ENCODE assay signal across 25 cellular contexts in genomic region chr12:2768224-2768961, GRCh38.
"Had no signal": no experiment of that assay in that cellular context is flagged by ENCODE, and none has a peak within 500 bp of the region (broad histone marks: within the 10 kb centered on the region; RNA-seq: fewer than 3 reads in every experiment).

No MANE protein-coding gene starts in this region.

- H3K9me3 ChIP-seq: adrenal gland, body of pancreas, gastroesophageal sphincter, right atrium auricular region, suprapubic skin, tibial artery had no signal

- ATAC-seq: activated CD4-positive, CD25-positive, alpha-beta regulatory T cell treated with anti-CD3 and anti-CD28 coated beads, Interleukin-2, amount 50 U/mL, for 24 hours; activated naive CD4-positive, alpha-beta T cell treated with anti-CD3 and anti-CD28 coated beads, Interleukin-2, amount 50 U/mL, for 72 hours; body of pancreas; effector memory CD8-positive, alpha-beta T cell; gastroesophageal sphincter; left colon; naive thymus-derived CD8-positive, alpha-beta T cell had no signal

- H3K4me1 ChIP-seq: adrenal gland, gastroesophageal sphincter, right atrium auricular region, suprapubic skin, tibial artery had no signal

- H3K27ac ChIP-seq: adrenal gland, body of pancreas, cardiac muscle cell, coronary artery, gastroesophageal sphincter, hepatocyte, right atrium auricular region, suprapubic skin, tibial artery, WERI-Rb-1 had no signal

- H3K27me3 ChIP-seq: adrenal gland, body of pancreas, cardiac muscle cell, gastroesophageal sphincter, hepatocyte, right atrium auricular region, suprapubic skin, tibial artery had no signal

- DNase-seq: activated CD4-positive, alpha-beta T cell treated with anti-CD3 and anti-CD28 coated beads for 48 hours; activated CD4-positive, alpha-beta T cell treated with anti-CD3 and anti-CD28 coated beads, Interleukin-2, amount 50 U/mL, for 48 hours; activated CD8-positive, alpha-beta memory T cell treated with anti-CD3 and anti-CD28 coated beads, Interleukin-2, amount 50 U/mL, for 48 hours; activated T-cell treated with anti-CD3 and anti-CD28 coated beads, Interleukin-2, amount 50 U/mL, for 24 hours; adrenal gland; aorta; body of pancreas; effector memory CD8-positive, alpha-beta T cell; erythroblast; left colon; mesenchymal stem cell; naive thymus-derived CD8-positive, alpha-beta T cell; occipital lobe; stimulated activated CD4-positive, alpha-beta T cell treated with anti-CD3 and anti-CD28 coated beads, Interleukin-15, amount 100 ng/mL, for 24 hours; T-helper 9 cell; tibial artery; WERI-Rb-1 had no signal

- H3K4me3 ChIP-seq: adrenal gland, body of pancreas, cardiac muscle cell, coronary artery, gastroesophageal sphincter, hepatocyte, right atrium auricular region, suprapubic skin, tibial artery had no signal

- H3K36me3 ChIP-seq: adrenal gland, cardiac muscle cell, right atrium auricular region, suprapubic skin, tibial artery, WERI-Rb-1 had no signal
